27 cellular contexts compared by ENCODE assay signal in genomic region chr3:65572175-65572777, GRCh38.
"Had no signal": no experiment of that assay in that cellular context is flagged by ENCODE, and none has a peak within 500 bp of the region (broad histone marks: within the 10 kb centered on the region; RNA-seq: fewer than 3 reads in every experiment).

No MANE protein-coding gene starts in this region.

- H3K4me3 Mint-ChIP-seq: activated B cell treated with CpG ODN at 0.5 μM for 24 hours; activated CD8-positive, alpha-beta T cell treated with anti-CD3 and anti-CD28 coated beads for 36 hours; activated naive CD8-positive, alpha-beta T cell treated with anti-CD3 and anti-CD28 coated beads for 36 hours; activated naive CD8-positive, alpha-beta T cell treated with anti-CD3 and anti-CD28 coated beads, Interleukin-2, amount 50 U/mL, for 24 hours; activated T-cell treated with anti-CD3 and anti-CD28 coated beads, Interleukin-2, amount 50 U/mL, for 4 hours; activated T-helper 17 cell treated with anti-CD3 and anti-CD28 coated beads, Interleukin-2, amount 50 U/mL, for 72 hours had no signal

- H3K27me3 ChIP-seq: adrenal gland, body of pancreas, esophagus squamous epithelium, gastroesophageal sphincter, heart right ventricle had no signal

- ATAC-seq: activated CD4-positive, CD25-positive, alpha-beta regulatory T cell treated with anti-CD3 and anti-CD28 coated beads, Interleukin-2, amount 50 U/mL, for 24 hours; activated CD8-positive, alpha-beta T cell treated with anti-CD3 and anti-CD28 coated beads for 36 hours; activated naive CD8-positive, alpha-beta T cell treated with anti-CD3 and anti-CD28 coated beads, Interleukin-2, amount 50 U/mL, for 24 hours; activated T-cell treated with anti-CD3 and anti-CD28 coated beads, Interleukin-2, amount 50 U/mL, for 4 hours; activated T-helper 17 cell treated with anti-CD3 and anti-CD28 coated beads, Interleukin-2, amount 50 U/mL, for 72 hours; body of pancreas; gastroesophageal sphincter had no signal

- H3K9me3 Mint-ChIP-seq: activated naive CD8-positive, alpha-beta T cell treated with anti-CD3 and anti-CD28 coated beads, Interleukin-2, amount 50 U/mL, for 24 hours had no signal

- H3K4me1 Mint-ChIP-seq: activated B cell treated with CpG ODN at 0.5 μM for 24 hours; activated naive CD8-positive, alpha-beta T cell treated with anti-CD3 and anti-CD28 coated beads for 36 hours; activated naive CD8-positive, alpha-beta T cell treated with anti-CD3 and anti-CD28 coated beads, Interleukin-2, amount 50 U/mL, for 24 hours; activated T-helper 17 cell treated with anti-CD3 and anti-CD28 coated beads, Interleukin-2, amount 50 U/mL, for 72 hours had no signal

- H3K27ac Mint-ChIP-seq: activated B cell treated with CpG ODN at 0.5 μM for 24 hours; activated CD8-positive, alpha-beta T cell treated with anti-CD3 and anti-CD28 coated beads for 36 hours; activated naive CD8-positive, alpha-beta T cell treated with anti-CD3 and anti-CD28 coated beads for 36 hours; activated naive CD8-positive, alpha-beta T cell treated with anti-CD3 and anti-CD28 coated beads, Interleukin-2, amount 50 U/mL, for 24 hours; activated T-helper 17 cell treated with anti-CD3 and anti-CD28 coated beads, Interleukin-2, amount 50 U/mL, for 72 hours had no signal

- H3K36me3 Mint-ChIP-seq: activated naive CD8-positive, alpha-beta T cell treated with anti-CD3 and anti-CD28 coated beads for 36 hours had no signal

- H3K4me3 ChIP-seq: adrenal gland, body of pancreas, esophagus squamous epithelium, gastroesophageal sphincter, heart right ventricle had no signal

- H3K9me3 ChIP-seq: body of pancreas, esophagus squamous epithelium, gastroesophageal sphincter had no signal

- H3K36me3 ChIP-seq: adrenal gland, esophagus squamous epithelium, gastroesophageal sphincter, heart right ventricle had no signal

- H3K27me3 Mint-ChIP-seq: activated B cell treated with CpG ODN at 0.5 μM for 24 hours; activated CD8-positive, alpha-beta T cell treated with anti-CD3 and anti-CD28 coated beads for 36 hours; activated naive CD8-positive, alpha-beta T cell treated with anti-CD3 and anti-CD28 coated beads for 36 hours; activated naive CD8-positive, alpha-beta T cell treated with anti-CD3 and anti-CD28 coated beads, Interleukin-2, amount 50 U/mL, for 24 hours; activated T-helper 17 cell treated with anti-CD3 and anti-CD28 coated beads, Interleukin-2, amount 50 U/mL, for 72 hours had no signal

- H3K27ac ChIP-seq: adrenal gland, body of pancreas, epithelial cell of prostate, esophagus squamous epithelium, gastroesophageal sphincter had no signal

- DNase-seq: activated B cell treated with CpG ODN at 0.5 μM for 24 hours; activated CD4-positive, alpha-beta T cell treated with anti-CD3 and anti-CD28 coated beads for 48 hours; activated CD4-positive, alpha-beta T cell treated with anti-CD3 and anti-CD28 coated beads, Interleukin-2, amount 50 U/mL, for 1 hour; activated CD4-positive, alpha-beta T cell treated with anti-CD3 and anti-CD28 coated beads, Interleukin-2, amount 50 U/mL, for 48 hours; activated CD8-positive, alpha-beta memory T cell treated with anti-CD3 and anti-CD28 coated beads for 24 hours; activated CD8-positive, alpha-beta T cell treated with anti-CD3 and anti-CD28 coated beads for 36 hours; activated effector memory CD4-positive, alpha-beta T cell treated with Interleukin-2 at 50 U/mL for 16 hours; activated gamma-delta T cell treated with Interleukin-2 at 50 U/mL for 16 hours; activated naive CD4-positive, alpha-beta T cell treated with anti-CD3 and anti-CD28 coated beads, Interleukin-2, amount 50 U/mL, for 16 hours; activated naive CD4-positive, alpha-beta T cell treated with Interleukin-2 at 50 U/mL for 16 hours; activated naive CD8-positive, alpha-beta T cell treated with anti-CD3 and anti-CD28 coated beads for 36 hours; activated naive CD8-positive, alpha-beta T cell treated with anti-CD3 and anti-CD28 coated beads, Interleukin-2, amount 50 U/mL, for 24 hours; activated T-cell treated with anti-CD3 and anti-CD28 coated beads, Interleukin-2, amount 50 U/mL, for 4 hours; adrenal gland; amygdala; aorta; body of pancreas; caudate nucleus; effector CD8-positive, alpha-beta T cell; esophagus squamous epithelium; foreskin melanocyte; heart right ventricle; T-helper 2 cell had no signal
